ENCODE assay signal across 8 cellular contexts in genomic region chr1:33081554-33082305, GRCh38.
DNase-seq lines count a peak whose midpoint lies in the region; ATAC-seq and TF ChIP-seq lines count a peak whose summit lies in the region.

No MANE protein-coding gene starts in this region.

- peaks cover 19% of the 10 kb centered on the region for H3K4me1 ChIP-seq in DOHH2 (ENCODE audit: control insufficient read depth, low read length)
- no peaks in the 10 kb centered on the region for H3K4me1 ChIP-seq in parathyroid adenoma

- no peak overlapping the region for H3K9ac ChIP-seq in parathyroid adenoma

- H3K9me3 ChIP-seq in DOHH2 (ENCODE audit: control insufficient read depth, insufficient read depth, low read length) (no peaks in the 10 kb centered on the region), parathyroid adenoma (ENCODE audit: control insufficient read depth, low read length) (no peaks in the 10 kb centered on the region)

- H3K4me3 ChIP-seq in DOHH2 (ENCODE audit: low read length) (peak overlapping the region; percentile 79), fibroblast of mammary gland (ENCODE audit: control insufficient read depth, low read depth, low read length) (peak overlapping the region; percentile 81), parathyroid adenoma (ENCODE audit: low read depth, low read length) (peak overlapping the region; percentile 79)

- ATAC-seq in SK-N-SH treated with all-trans-retinoic acid at 6 μM for 48 hours (peak; percentile 3; the same call in 2 of the 3 replicates), GM18511 (IDR thresholded peaks at IDR 0.05; ENCODE audit: unreplicated experiment) (no peak)

- no peak overlapping the region for H3K27ac ChIP-seq in DOHH2 (ENCODE audit: low read depth, low read length)
- H3K27ac ChIP-seq in parathyroid adenoma = no peak overlapping the region

- DNase-seq in fibroblast of mammary gland (ENCODE audit: low read depth) (no peak), HPDE6-E6E7 (ENCODE audit: extremely low spot score) (no peak), glomerular visceral epithelial cell (ENCODE audit: extremely low spot score) (no peak), COLO668 (lab: John Stamatoyannopoulos, UW; ENCODE audit: unreplicated experiment) (no peak)

- H3K27me3 ChIP-seq in DOHH2 (ENCODE audit: control insufficient read depth, low read length) = peaks cover 32% of the 10 kb centered on the region
- no peaks in the 10 kb centered on the region for H3K27me3 ChIP-seq in parathyroid adenoma (ENCODE audit: control insufficient read depth, insufficient read depth, low read length)

- no peaks in the 10 kb centered on the region for H4K20me1 ChIP-seq in DOHH2 (ENCODE audit: control insufficient read depth, insufficient read depth, low read depth, low read length)

- no peaks in the 10 kb centered on the region for H3F3A ChIP-seq in DOHH2 (ENCODE audit: control insufficient read depth, insufficient read depth)

- TF ChIP-seq CTCF in DOHH2 (IDR thresholded peaks at IDR 0.05; ENCODE audit: low read depth, low read length, poor library complexity, severe bottlenecking) (no peak), fibroblast of mammary gland (conservative IDR thresholded peaks at IDR 0.05; ENCODE audit: control insufficient read depth, insufficient read depth, low read depth, low read length) (no peak), parathyroid adenoma (IDR thresholded peaks at IDR 0.05) (no peak)

- no peaks in the 10 kb centered on the region for H3K79me2 ChIP-seq in DOHH2 (ENCODE audit: control insufficient read depth, low read length)
- H3K79me2 ChIP-seq in parathyroid adenoma = no peaks in the 10 kb centered on the region

- H3K9me2 ChIP-seq in DOHH2 (replicated peaks; ENCODE audit: control insufficient read depth, low read length) = no peaks in the 10 kb centered on the region

- H3K4me2 ChIP-seq in DOHH2 (ENCODE audit: low read length) (peak overlapping the region; percentile 86), parathyroid adenoma (ENCODE audit: low read length) (peak overlapping the region; percentile 93)

- peak overlapping the region; percentile 91 for H2AFZ ChIP-seq in parathyroid adenoma

- no peaks in the 10 kb centered on the region for H3K36me3 ChIP-seq in DOHH2 (ENCODE audit: control insufficient read depth, low read length)
- no peaks in the 10 kb centered on the region for H3K36me3 ChIP-seq in parathyroid adenoma (ENCODE audit: control insufficient read depth, insufficient read depth, low read length)

TF ChIP-seq in SK-N-SH treated with all-trans-retinoic acid at 6 μM for 48 hours, 23 proteins besides CTCF, POLR2A, EP300 and RAD21:
- TF ChIP-seq ZC3H10 (CRISPR knock-in tag; IDR thresholded peaks at IDR 0.05) (no peak), CSRNP3 (CRISPR knock-in tag; IDR thresholded peaks at IDR 0.05) (no peak)
